8 cellular contexts compared by ENCODE assay signal in genomic region chr11:65262775-65263174, GRCh38. TPM values are rescaled to one million over a fixed set of nuclear protein-coding genes. Genes with fewer than 3 reads are reported as not detected.
A peak's percentile ranks its signal among the peaks of the same experiment; 100 is the strongest.
DNase-seq lines count a peak whose midpoint lies in the region; ATAC-seq and TF ChIP-seq lines count a peak whose summit lies in the region.

No MANE protein-coding gene starts in this region.

- peaks cover 11% of the 10 kb centered on the region for H3K4me1 ChIP-seq in muscle layer of colon (ENCODE audit: insufficient read depth, low read length)

- in situ Hi-C loops in GM13976 (cut with MboI; ENCODE audit: low sequenced_read_pairs, unreplicated experiment) = no loop called here

- H3K27ac Mint-ChIP-seq in IgD-negative memory B cell (peak overlapping the region; percentile 65 to 96 (median 94)), brain (peak overlapping the region in 4 of 5 experiments; percentile 46 to 88 (median 80))

- peak overlapping the region; percentile 94 for H3K27ac ChIP-seq in muscle layer of colon (ENCODE audit: low read depth, low read length)

- peak overlapping the region; percentile 79 for H3K9ac ChIP-seq in muscle layer of colon (ENCODE audit: low read length)

- H3K4me3 ChIP-seq in BJ (ENCODE audit: low read depth, low read length) (peak overlapping the region; percentile 67), muscle layer of colon (ENCODE audit: low read depth in 1 of 2, low read length in 2 of 2) (peak overlapping the region; percentile 69 to 73)

- no peaks in the 10 kb centered on the region for H3K27me3 ChIP-seq in BJ (ENCODE audit: control insufficient read depth, insufficient read depth, low read length)
- H3K27me3 ChIP-seq in muscle layer of colon (ENCODE audit: control insufficient read depth in 1 of 2, insufficient read depth in 2 of 2, low read length in 2 of 2) = no peaks in the 10 kb centered on the region

- ATAC-seq in HG03460 (IDR thresholded peaks at IDR 0.05; ENCODE audit: unreplicated experiment) = no peak

- H3K9me3 ChIP-seq in muscle layer of colon (ENCODE audit: low read length) = no peaks in the 10 kb centered on the region

- H3K4me3 Mint-ChIP-seq in IgD-negative memory B cell (peak overlapping the region; percentile 87 to 98 (median 94)), brain (peak overlapping the region; percentile 90 to 96 (median 91))

- CTCF ChIA-PET in BJ (lab: Yijun Ruan, JAX) = interaction anchor here (0.8 to 2.2 kb wide), 6 partner anchors 35 to 69 kb away, joined by 3 to 19 read pairs (median 6); partner anchors contain the start of gene CDC42EP2

- TF ChIP-seq CTCF in BJ (IDR thresholded peaks at IDR 0.05; ENCODE audit: insufficient read depth, low read depth, low read length) (no peak), brain (conservative IDR thresholded peaks at IDR 0.05) (no peak), GM13976 (IDR thresholded peaks at IDR 0.05; ENCODE audit: borderline replicate concordance, control extremely low read depth, extremely low read depth, insufficient read depth, missing control alignments) (no peak)

- peaks cover 6% of the 10 kb centered on the region for H3K36me3 Mint-ChIP-seq in IgD-negative memory B cell
- peaks cover 6% of the 10 kb centered on the region for H3K36me3 Mint-ChIP-seq in brain

- H3K9me3 Mint-ChIP-seq in IgD-negative memory B cell (no peaks in the 10 kb centered on the region), brain (peaks cover 0 to 6% (median 0%) of the 10 kb centered on the region in 5 experiments)

- POLR2A ChIA-PET in BJ (lab: Charles Lee) = interaction anchor here (0.7 kb wide), 1 partner anchor 19 kb away, joined by 4 read pairs; no protein-coding TSS in a partner anchor

- H3K36me3 ChIP-seq in BJ (ENCODE audit: control insufficient read depth, insufficient read depth, low read length) (no peaks in the 10 kb centered on the region), muscle layer of colon (ENCODE audit: insufficient read depth, low read length) (no peaks in the 10 kb centered on the region)

- DNase-seq in BJ (ENCODE audit: low read depth) (no peak), midbrain (lab: John Stamatoyannopoulos, UW) (no peak), GM13976 (ENCODE audit: low spot score) (no peak), UCSD-AML1 (lab: John Stamatoyannopoulos, UW; ENCODE audit: unreplicated experiment) (no peak)

- peaks cover 2% of the 10 kb centered on the region for H3K27me3 Mint-ChIP-seq in IgD-negative memory B cell
- peaks cover 12% of the 10 kb centered on the region for H3K27me3 Mint-ChIP-seq in brain

- H3K4me1 Mint-ChIP-seq in IgD-negative memory B cell = peaks cover 20 to 32% (median 25%) of the 10 kb centered on the region in 3 donors
- H3K4me1 Mint-ChIP-seq in brain = peaks cover 28% of the 10 kb centered on the region

RNA-seq across cellular contexts. Expression of gene POLA2, which starts 1.0 kb away (rescaled TPM):
- polyA plus RNA-seq in BJ (2011; rRNA removed) = 11.8 and 14.5 TPM in 2 replicates
- polyA minus RNA-seq in BJ (2011; rRNA and poly(A)+ RNA removed) = 11.2 and 16.9 TPM in 2 replicates
- 13.0 TPM for polyA plus RNA-seq in IgD-negative memory B cell
- 26.4 TPM for polyA plus RNA-seq in brain (ENCODE audit: insufficient read depth, low read depth, low replicate concordance)

RNA-seq across cellular contexts. Expression of gene CDC42EP2, which starts 51.9 kb away (rescaled TPM):
- polyA plus RNA-seq in BJ (2011; rRNA removed) (11.7 and 23.2 TPM in 2 replicates), IgD-negative memory B cell (not detected), brain (ENCODE audit: insufficient read depth, low read depth, low replicate concordance) (8.3 TPM)
- polyA minus RNA-seq in BJ (2011; rRNA and poly(A)+ RNA removed) = 32.1 and 35.5 TPM in 2 replicates
